Comparison of ENCODE assay signal across 16 cellular contexts in the genomic region with DNA sequence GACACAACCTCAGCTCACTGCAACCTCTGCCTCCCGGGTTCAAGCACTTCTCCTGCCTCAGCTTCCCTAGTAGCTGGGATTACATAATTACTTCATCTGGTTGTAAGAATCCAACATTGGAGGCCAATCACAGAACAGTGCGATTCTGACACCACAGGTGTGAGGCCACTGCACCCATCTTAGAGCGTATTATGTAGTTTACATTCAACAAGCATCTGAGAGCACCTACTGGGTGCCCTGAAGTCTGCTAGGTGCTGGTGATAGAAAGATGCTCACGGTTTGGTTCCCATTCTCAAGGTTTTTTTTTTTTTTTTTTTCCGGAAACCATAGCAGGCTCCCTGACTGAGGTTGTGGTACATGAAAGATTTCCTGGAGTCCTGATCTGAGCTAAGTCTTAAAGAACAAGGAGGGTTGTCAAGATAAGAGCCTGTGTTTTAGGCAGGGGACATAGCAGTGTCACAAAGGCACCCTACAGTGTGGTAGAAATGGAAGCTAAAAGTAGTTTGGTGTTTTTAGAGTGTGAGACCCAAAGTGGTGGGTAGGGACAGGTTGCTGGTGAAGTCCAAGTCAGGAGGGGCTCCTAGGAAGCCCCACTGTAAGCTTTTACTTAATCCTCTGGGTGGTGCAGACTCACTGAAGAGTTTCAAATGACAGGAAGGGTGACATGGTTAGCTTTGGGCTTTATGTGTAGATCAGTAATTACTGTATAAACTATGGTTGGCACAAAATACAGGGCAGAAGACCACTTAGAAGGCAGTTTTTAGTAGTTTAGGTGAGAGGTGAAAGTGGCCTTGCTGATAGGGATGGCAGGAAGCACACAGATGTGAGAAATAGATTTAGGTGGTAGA. TPM values are rescaled to one million over a fixed set of nuclear protein-coding genes. Genes with fewer than 3 reads are reported as not detected.
DNase-seq lines count a peak whose midpoint lies in the region; ATAC-seq and TF ChIP-seq lines count a peak whose summit lies in the region.
"Had no signal": no experiment of that assay in that cellular context is flagged by ENCODE, and none has a peak within 500 bp of the region (broad histone marks: within the 10 kb centered on the region; RNA-seq: fewer than 3 reads in every experiment).

No MANE protein-coding gene starts in this region.

- no peak for ATAC-seq in GM18873 (IDR thresholded peaks at IDR 0.05; ENCODE audit: low FRiP score, unreplicated experiment)
- no peak for ATAC-seq in HG02885 (IDR thresholded peaks at IDR 0.05; ENCODE audit: poor library complexity, unreplicated experiment)
- ATAC-seq: left colon; stimulated activated naive B cell treated with anti-CD40 and anti-IgM and Interleukin-4, amounts not matched to agents 10 μg/mL and 1 μg/mL and 100 μg/mL, for 72 hours had no signal

- TF ChIP-seq CTCF in VCaP (conservative IDR thresholded peaks at IDR 0.05) (no peak), prostate gland (IDR thresholded peaks at IDR 0.05) (no peak)

- WGBS in prostate gland = 89% methylated on average over 5 of the region's 5 CpGs

- peak overlapping the region; percentile 30 for H3K4me3 ChIP-seq in effector memory CD4-positive, alpha-beta T cell (ENCODE audit: insufficient read depth, low read depth, low read length, poor library complexity, severe bottlenecking)
- no peak overlapping the region for H3K4me3 ChIP-seq in prostate gland
- H3K4me3 ChIP-seq: vagina had no signal

- no peaks in the 10 kb centered on the region for H3K9me3 ChIP-seq in effector memory CD4-positive, alpha-beta T cell (ENCODE audit: control insufficient read depth, low read length)
- no peaks in the 10 kb centered on the region for H3K9me3 ChIP-seq in prostate gland
- H3K9me3 ChIP-seq: vagina had no signal

- intact Hi-C loops in prostate gland (cut with DNase I) = no loop called here

- H3K36me3 ChIP-seq in effector memory CD4-positive, alpha-beta T cell (ENCODE audit: control insufficient read depth, insufficient read depth, low read length) = peaks cover 24% of the 10 kb centered on the region
- H3K36me3 ChIP-seq in prostate gland = peaks cover 0 to 7% of the 10 kb centered on the region in 2 donors

- DNase-seq in stimulated activated naive CD4-positive, alpha-beta T cell (lab: John Stamatoyannopoulos, UW) = peak in 4 of 6 experiments; percentile 19 to 82 (median 78)
- no peak for DNase-seq in stimulated activated naive CD4-positive, alpha-beta T cell treated with Interleukin-2 at 50 U/mL for 16 hours (lab: John Stamatoyannopoulos, UW)
- no peak for DNase-seq in effector memory CD4-positive, alpha-beta T cell
- DNase-seq in prostate gland (ENCODE audit: low spot score) (no peak), NCI-H2081 treated with DMSO at 0.1 percent for 48 hours (lab: John Stamatoyannopoulos, UW) (no peak)
- DNase-seq: activated CD4-positive, alpha-beta T cell treated with anti-CD3 and anti-CD28 coated beads, Interleukin-2, amount 50 U/mL, for 4 hours; left colon; NCI-H187 treated with DMSO at 0.1 percent for 48 hours; SHP77 treated with DMSO at 0.1 percent for 48 hours; stimulated activated naive B cell treated with anti-CD40 and anti-IgM and Interleukin-4, amounts not matched to agents 10 μg/mL and 1 μg/mL and 100 μg/mL, for 72 hours; T-helper 9 cell had no signal

- no peak for TF ChIP-seq POLR2A in prostate gland (IDR thresholded peaks at IDR 0.05)

- no peaks in the 10 kb centered on the region for H3K27me3 ChIP-seq in effector memory CD4-positive, alpha-beta T cell (replicated peaks; ENCODE audit: control insufficient read depth, insufficient read depth, low read length, poor library complexity, severe bottlenecking)
- no peaks in the 10 kb centered on the region for H3K27me3 ChIP-seq in prostate gland (replicated peaks; ENCODE audit: insufficient read depth)
- H3K27me3 ChIP-seq: vagina had no signal

- peaks cover 32% of the 10 kb centered on the region for H3K4me1 ChIP-seq in effector memory CD4-positive, alpha-beta T cell (ENCODE audit: control insufficient read depth, insufficient read depth, low read length, poor library complexity, severe bottlenecking)
- H3K4me1 ChIP-seq in prostate gland (replicated peaks) = no peaks in the 10 kb centered on the region

- H3K27ac ChIP-seq in VCaP (peak overlapping the region; percentile 27), prostate gland (no peak overlapping the region)
- H3K27ac ChIP-seq in effector memory CD4-positive, alpha-beta T cell (ENCODE audit: insufficient read depth, low read length, poor library complexity, severe bottlenecking) = peak overlapping the region; percentile 24
- H3K27ac ChIP-seq: parathyroid adenoma, vagina had no signal

RNA-seq across cellular contexts. Expression of a gene that starts 15.2 kb away (rescaled TPM):
- total RNA-seq in prostate gland = 10 to 100 TPM; 48.4 to 73.0 TPM

RNA-seq across cellular contexts. Expression of a gene that starts 32.3 kb away (rescaled TPM):
- 10 to 100 TPM; 35.3 to 49.1 TPM for total RNA-seq in prostate gland

Comparison
In these comparisons a context has a peak if more than half of its experiments do, and no peak if none do; other contexts are left out.
1. DNase-seq: peak in stimulated activated naive CD4-positive, alpha-beta T cell (4 of 6); none in stimulated activated naive CD4-positive, alpha-beta T cell treated with Interleukin-2 at 50 U/mL for 16 hours (single experiment), effector memory CD4-positive, alpha-beta T cell (0 of 3), prostate gland (single experiment) and NCI-H2081 treated with DMSO at 0.1 percent for 48 hours (single experiment).
2. H3K27ac ChIP-seq: peak in VCaP (single experiment) and effector memory CD4-positive, alpha-beta T cell (single experiment); none in prostate gland (0 of 2).